ENCODE assay signal across 10 cellular contexts in genomic region chr1:226664413-226665101, GRCh38.
DNase-seq lines count a peak whose midpoint lies in the region; TF ChIP-seq lines count a peak whose summit lies in the region.
"Had no signal": no experiment of that assay in that cellular context is flagged by ENCODE, and none has a peak within 500 bp of the region (broad histone marks: within the 10 kb centered on the region; RNA-seq: fewer than 3 reads in every experiment).

No MANE protein-coding gene starts in this region.

- no peaks in the 10 kb centered on the region for H3K4me1 ChIP-seq in urinary bladder (ENCODE audit: insufficient read depth)

- CTCF ChIA-PET in activated naive CD4-positive, alpha-beta T cell treated with anti-CD3 and anti-CD28 coated beads, Interleukin-2, amount 10 ng/mL, durations not matched to agents 7 days and 5 days (lab: Charles Lee), result interaction anchor here (0.6 to 1.6 kb wide), 6 partner anchors 8 to 43 kb away, joined by 3 to 6 read pairs (median 3); no protein-coding TSS in a partner anchor

- no peak for DNase-seq in activated naive CD4-positive, alpha-beta T cell treated with anti-CD3 and anti-CD28 coated beads, Interleukin-2, amount 10 ng/mL, durations not matched to agents 7 days and 5 days
- DNase-seq in activated naive CD4-positive, alpha-beta T cell treated with anti-CD3 and anti-CD28 coated beads, Interleukin-2, amount 50 U/mL, for 16 hours, result no peak
- peak; percentile 86 for DNase-seq in coronary artery (ENCODE audit: low spot score)
- DNase-seq in mucosa of gallbladder (ENCODE audit: low spot score), result peak; percentile 66
- no peak for DNase-seq in activated gamma-delta T cell treated with Interleukin-2 at 50 U/mL for 16 hours
- no peak for DNase-seq in NCI-H774 (lab: John Stamatoyannopoulos, UW)
- DNase-seq in NCI-H1417 treated with DMSO at 0.1 percent for 48 hours (lab: John Stamatoyannopoulos, UW), result no peak
- DNase-seq: NK-92 treated with Interleukin-12 subunit alpha and Interleukin-12 subunit beta, amount 100 ng/mL, for 24 hours; stimulated activated CD4-positive, alpha-beta T cell treated with anti-CD3 and anti-CD28 coated beads, Interleukin-1b, Interleukin-23, amount 100 ng/mL, for 48 hours had no signal

- H3K4me3 ChIP-seq in coronary artery (peak overlapping the region; percentile 46), urinary bladder (ENCODE audit: low read depth, low read length) (no peak overlapping the region)

- H3K27ac ChIP-seq in coronary artery (peak overlapping the region; percentile 91), urinary bladder (ENCODE audit: low read depth) (peak overlapping the region; percentile 68)

- no peaks in the 10 kb centered on the region for H3K36me3 ChIP-seq in urinary bladder (ENCODE audit: insufficient read depth)

- peaks cover 44% of the 10 kb centered on the region for H3K36me3 Mint-ChIP-seq in activated naive CD4-positive, alpha-beta T cell treated with anti-CD3 and anti-CD28 coated beads, Interleukin-2, amount 10 ng/mL, durations not matched to agents 7 days and 5 days

- WGBS in urinary bladder, result 16% methylated on average over 15 of the region's 15 CpGs

- no peak for TF ChIP-seq CTCF in coronary artery (IDR thresholded peaks at IDR 0.05)

- no peaks in the 10 kb centered on the region for H3K27me3 Mint-ChIP-seq in activated naive CD4-positive, alpha-beta T cell treated with anti-CD3 and anti-CD28 coated beads, Interleukin-2, amount 10 ng/mL, durations not matched to agents 7 days and 5 days

- no peak overlapping the region for H3K4me3 Mint-ChIP-seq in activated naive CD4-positive, alpha-beta T cell treated with anti-CD3 and anti-CD28 coated beads, Interleukin-2, amount 10 ng/mL, durations not matched to agents 7 days and 5 days

- H3K9me3 Mint-ChIP-seq in activated naive CD4-positive, alpha-beta T cell treated with anti-CD3 and anti-CD28 coated beads, Interleukin-2, amount 10 ng/mL, durations not matched to agents 7 days and 5 days, result no peaks in the 10 kb centered on the region

- peaks cover 91% of the 10 kb centered on the region for H3K4me1 Mint-ChIP-seq in activated naive CD4-positive, alpha-beta T cell treated with anti-CD3 and anti-CD28 coated beads, Interleukin-2, amount 10 ng/mL, durations not matched to agents 7 days and 5 days

- peak overlapping the region; percentile 92 for H3K27ac Mint-ChIP-seq in activated naive CD4-positive, alpha-beta T cell treated with anti-CD3 and anti-CD28 coated beads, Interleukin-2, amount 10 ng/mL, durations not matched to agents 7 days and 5 days

Comparison
In these comparisons a context has a peak if more than half of its experiments do, and no peak if none do; other contexts are left out.
1. DNase-seq: peak in coronary artery (single experiment) and mucosa of gallbladder (single experiment); none in activated naive CD4-positive, alpha-beta T cell treated with anti-CD3 and anti-CD28 coated beads, Interleukin-2, amount 10 ng/mL, durations not matched to agents 7 days and 5 days (single experiment), activated naive CD4-positive, alpha-beta T cell treated with anti-CD3 and anti-CD28 coated beads, Interleukin-2, amount 50 U/mL, for 16 hours (single experiment), activated gamma-delta T cell treated with Interleukin-2 at 50 U/mL for 16 hours (single experiment), NCI-H774 (single experiment) and NCI-H1417 treated with DMSO at 0.1 percent for 48 hours (single experiment).